23 cellular contexts compared by ENCODE assay signal in genomic region chr5:10736354-10736753, GRCh38. TPM values are rescaled to one million over a fixed set of nuclear protein-coding genes. Genes with fewer than 3 reads are reported as not detected.
DNase-seq lines count a peak whose midpoint lies in the region; ATAC-seq and TF ChIP-seq lines count a peak whose summit lies in the region.
"Had no signal": no experiment of that assay in that cellular context is flagged by ENCODE, and none has a peak within 500 bp of the region (broad histone marks: within the 10 kb centered on the region; RNA-seq: fewer than 3 reads in every experiment).

No MANE protein-coding gene starts in this region.

- no peak overlapping the region for H3K4me3 ChIP-seq in BLaER1
- no peak overlapping the region for H3K4me3 ChIP-seq in mucosa of stomach (ENCODE audit: low read length)
- no peak overlapping the region for H3K4me3 ChIP-seq in Peyer's patch
- H3K4me3 ChIP-seq: dorsolateral prefrontal cortex, esophagus squamous epithelium, heart right ventricle, uterus had no signal

- H3K27ac ChIP-seq in BLaER1: no peak overlapping the region
- H3K27ac ChIP-seq in Peyer's patch: no peak overlapping the region
- H3K27ac ChIP-seq: dorsolateral prefrontal cortex, esophagus squamous epithelium, heart right ventricle, uterus, VCaP had no signal

- H3K4me2 ChIP-seq in BLaER1: peak overlapping the region; percentile 17; the same call in 1 of the 2 replicates

- H3K27me3 ChIP-seq in BLaER1 (no peaks in the 10 kb centered on the region), mucosa of stomach (ENCODE audit: control insufficient read depth, insufficient read depth, low read length) (no peaks in the 10 kb centered on the region), Peyer's patch (no peaks in the 10 kb centered on the region)
- H3K27me3 ChIP-seq: dorsolateral prefrontal cortex, esophagus squamous epithelium, heart right ventricle, uterus had no signal

- TF ChIP-seq POLR2A in Peyer's patch (IDR thresholded peaks at IDR 0.05): no peak

- H3K4me1 ChIP-seq in BLaER1 (peaks cover 12% of the 10 kb centered on the region), mucosa of stomach (ENCODE audit: control insufficient read depth, insufficient read depth, low read length) (peaks cover 30% of the 10 kb centered on the region), Peyer's patch (peaks cover 0 to 9% (median 0%) of the 10 kb centered on the region in 4 donors)
- H3K4me1 ChIP-seq: uterus had no signal

- peaks cover 14% of the 10 kb centered on the region; the same call in 1 of the 2 replicates for H3K9me3 ChIP-seq in BLaER1
- no peaks in the 10 kb centered on the region for H3K9me3 ChIP-seq in mucosa of stomach (ENCODE audit: control insufficient read depth, low read length)
- no peaks in the 10 kb centered on the region for H3K9me3 ChIP-seq in Peyer's patch
- H3K9me3 ChIP-seq: uterus had no signal

- peak; percentile 1 for ATAC-seq in GM21737 (IDR thresholded peaks at IDR 0.05; ENCODE audit: unreplicated experiment)
- ATAC-seq: activated CD8-positive, alpha-beta T cell treated with anti-CD3 and anti-CD28 coated beads for 36 hours; natural killer cell treated with Interleukin-12 subunit alpha and Interleukin-12 subunit beta and Interleukin-15 and Interleukin-18, amount 100 ng/mL, for 72 hours had no signal

- TF ChIP-seq CTCF in Peyer's patch (IDR thresholded peaks at IDR 0.05): no peak

- H4K20me1 ChIP-seq in BLaER1: peaks cover 47% of the 10 kb centered on the region

- H3K9ac ChIP-seq in BLaER1: no peak overlapping the region
- peak overlapping the region; percentile 1 for H3K9ac ChIP-seq in mucosa of stomach (ENCODE audit: low read length)

- peaks cover 97% of the 10 kb centered on the region for H3K36me3 ChIP-seq in BLaER1
- no peaks in the 10 kb centered on the region for H3K36me3 ChIP-seq in mucosa of stomach (ENCODE audit: control insufficient read depth, insufficient read depth, low read length)
- H3K36me3 ChIP-seq in Peyer's patch: peaks cover 0 to 13% (median 0%) of the 10 kb centered on the region in 3 donors
- H3K36me3 ChIP-seq: uterus had no signal

- peak; percentile 95 for DNase-seq in NCI-H446 treated with DMSO at 0.1 percent for 48 hours (lab: John Stamatoyannopoulos, UW)
- DNase-seq in germinal center (ENCODE audit: low spot score): no peak
- DNase-seq in Peyer's patch: no peak
- DNase-seq in activated CD4-positive, CD25-positive, alpha-beta regulatory T cell treated with anti-CD3 and anti-CD28 coated beads, Interleukin-2, amount 50 U/mL, for 72 hours: no peak
- DNase-seq in stimulated activated CD4-positive, alpha-beta T cell treated with anti-CD3 and anti-CD28 coated beads, Interleukin-2, amount 100 ng/mL, for 48 hours: no peak
- DNase-seq: activated CD8-positive, alpha-beta T cell treated with anti-CD3 and anti-CD28 coated beads for 36 hours; activated naive CD8-positive, alpha-beta T cell treated with anti-CD3 and anti-CD28 coated beads, Interleukin-2, amount 10 ng/mL, durations not matched to agents 7 days and 5 days; CD4-positive, alpha-beta memory T cell; esophagus squamous epithelium; GOT3; NCI-H1436; NCI-H2227 treated with DMSO at 0.1 percent for 48 hours; NK-92 treated with Interleukin-12 subunit alpha and Interleukin-12 subunit beta, amount 100 ng/mL, for 24 hours; SHP77; stimulated activated CD4-positive, alpha-beta T cell treated with anti-CD3 and anti-CD28 coated beads, Interleukin-15, amount 100 ng/mL, for 24 hours; uterus had no signal

RNA-seq across cellular contexts. Expression of gene DAP, which starts 24.7 kb away (rescaled TPM):
- total RNA-seq in Peyer's patch: 100 to 1,000 TPM in 2 of 4 donors, 10 to 100 TPM in 2; 52.0 to 138 (median 111) TPM
